In the genomic region with DNA sequence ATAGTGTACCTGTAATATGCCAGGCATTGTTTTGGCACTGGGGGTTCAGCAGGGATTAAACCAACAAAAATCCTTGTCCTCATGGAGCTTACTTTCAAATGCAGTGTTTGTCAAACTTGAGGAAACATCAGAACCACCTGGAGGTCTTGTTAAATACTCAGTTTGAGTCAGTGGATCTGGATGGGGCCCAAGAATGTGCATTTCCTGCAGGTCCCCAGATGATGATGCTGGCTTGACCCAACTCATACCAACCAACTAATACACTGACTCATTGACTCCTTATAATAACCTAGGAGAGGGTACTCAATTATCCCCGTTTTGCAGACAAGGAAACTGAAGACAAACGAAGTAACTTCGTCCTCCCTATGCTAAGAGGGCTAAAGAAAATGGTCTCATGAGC, we compare ENCODE assay signal across 26 cellular contexts. TPM values are rescaled to one million over a fixed set of nuclear protein-coding genes. Genes with fewer than 3 reads are reported as not detected.
DNase-seq lines count a peak whose midpoint lies in the region; ATAC-seq, FAIRE-seq and TF ChIP-seq lines count a peak whose summit lies in the region.
"Had no signal": no experiment of that assay in that cellular context is flagged by ENCODE, and none has a peak within 500 bp of the region (broad histone marks: within the 10 kb centered on the region; RNA-seq: fewer than 3 reads in every experiment).

No MANE protein-coding gene starts in this region.

- no peaks in the 10 kb centered on the region for H3K9me2 ChIP-seq in HCT116 (ENCODE audit: insufficient read depth)

- peaks cover 44 to 78% of the 10 kb centered on the region in 2 experiments for H3K4me1 ChIP-seq in HCT116 (ENCODE audit: control insufficient read depth in 1 of 2, insufficient read depth in 2 of 2, low read length in 2 of 2)
- H3K4me1 ChIP-seq: tibial artery had no signal

- peaks cover 24% of the 10 kb centered on the region for H3K36me3 Mint-ChIP-seq in type B pancreatic cell
- H3K36me3 Mint-ChIP-seq in activated CD4-positive, alpha-beta memory T cell treated with anti-CD3 and anti-CD28 coated beads for 36 hours = no peaks in the 10 kb centered on the region
- H3K36me3 Mint-ChIP-seq in activated CD4-positive, alpha-beta T cell treated with anti-CD3 and anti-CD28 coated beads, Interleukin-2, amount 10 ng/mL, durations not matched to agents 24 days and 14 days (ENCODE audit: low read depth) = no peaks in the 10 kb centered on the region
- H3K36me3 Mint-ChIP-seq: activated naive CD8-positive, alpha-beta T cell treated with anti-CD3 and anti-CD28 coated beads for 36 hours; naive thymus-derived CD4-positive, alpha-beta T cell had no signal

- TF ChIP-seq CTCF in HCT116 (IDR thresholded peaks at IDR 0.05 in 2 of 3, conservative IDR thresholded peaks at IDR 0.05 in 1 of 3; ENCODE audit: borderline replicate concordance in 1 of 3, insufficient read depth in 1 of 3, low read depth in 2 of 3, low read length in 2 of 3) (no peak), fibroblast of the aortic adventitia (IDR thresholded peaks at IDR 0.05; ENCODE audit: insufficient read depth, low read length) (no peak), type B pancreatic cell (conservative IDR thresholded peaks at IDR 0.05) (no peak)

- H3K27me3 ChIP-seq in HCT116 (ENCODE audit: insufficient read depth, low read length) = no peaks in the 10 kb centered on the region
- H3K27me3 ChIP-seq: SJSA1 had no signal

- BruUV-seq in HCT116 (replicated peaks; lab: Mats Ljungman, UMichigan) = no TSS peak

- peak overlapping the region; percentile 41 for H3K9ac ChIP-seq in HCT116 (ENCODE audit: low read length)

- no peaks in the 10 kb centered on the region for H3K9me3 ChIP-seq in HCT116 (ENCODE audit: control insufficient read depth in 1 of 2, insufficient read depth in 1 of 2, low read depth in 1 of 2, low read length in 2 of 2)
- H3K9me3 ChIP-seq: tibial artery had no signal

- DNase-seq in HCT116 (ENCODE audit: low read depth, low spot score) (peak; percentile 63), RCC 7860 (ENCODE audit: low spot score) (peak; percentile 89), fibroblast of the aortic adventitia (ENCODE audit: low read depth) (peak; percentile 24), type B pancreatic cell (ENCODE audit: extremely low spot score, unreplicated experiment) (no peak), inferior parietal cortex (ENCODE audit: extremely low spot score) (no peak)
- no peak for DNase-seq in activated CD4-positive, alpha-beta memory T cell treated with anti-CD3 and anti-CD28 coated beads for 36 hours
- DNase-seq in activated CD4-positive, alpha-beta T cell treated with anti-CD3 and anti-CD28 coated beads, Interleukin-2, amount 10 ng/mL, durations not matched to agents 24 days and 14 days = no peak
- DNase-seq in stimulated activated naive CD8-positive, alpha-beta T cell treated with anti-CD3 and anti-CD28 coated beads, Interleukin-15, Interleukin-2, amounts not matched to agents 100 U/mL and 50 U/mL, for 24 hours = no peak
- DNase-seq: activated CD4-positive, alpha-beta T cell treated with anti-CD3 and anti-CD28 coated beads, Interleukin-2, amount 50 U/mL, for 1 hour; activated CD8-positive, alpha-beta memory T cell treated with anti-CD3 and anti-CD28 coated beads, Interleukin-2, amount 50 U/mL, for 4 hours; activated naive CD8-positive, alpha-beta T cell treated with anti-CD3 and anti-CD28 coated beads for 36 hours; DMS79; kidney glomerular epithelial cell; mesenchymal stem cell; naive thymus-derived CD4-positive, alpha-beta T cell; NCI-H1436; retina; stimulated activated CD4-positive, alpha-beta T cell treated with anti-CD3 and anti-CD28 coated beads, Interleukin-4, amount 100 ng/mL, for 24 hours; stimulated activated naive CD4-positive, alpha-beta T cell treated with Interleukin-2 at 50 U/mL for 16 hours; T-helper 2 cell; tibial artery had no signal

- H3K27ac ChIP-seq in HCT116 (ENCODE audit: low read depth, low read length) = peak overlapping the region; percentile 58
- H3K27ac ChIP-seq: HL-60, SJSA1, tibial artery, VCaP had no signal

- H3K79me2 ChIP-seq in HCT116 (ENCODE audit: insufficient read depth, low read length) = peaks cover 82% of the 10 kb centered on the region

- no peaks in the 10 kb centered on the region; the same call in 1 of the 2 replicates for H4K20me1 ChIP-seq in HCT116 (ENCODE audit: insufficient read depth)

- FAIRE-seq in RCC 7860 (lab: Jason Lieb, UNC) = peak; percentile 86
- FAIRE-seq: GM12891 had no signal

- TF ChIP-seq RAD21 in HCT116 (IDR thresholded peaks at IDR 0.05; ENCODE audit: low read depth) = no peak

- H3K4me3 Mint-ChIP-seq in type B pancreatic cell = no peak overlapping the region
- no peak overlapping the region for H3K4me3 Mint-ChIP-seq in activated CD4-positive, alpha-beta memory T cell treated with anti-CD3 and anti-CD28 coated beads for 36 hours
- H3K4me3 Mint-ChIP-seq in activated CD4-positive, alpha-beta T cell treated with anti-CD3 and anti-CD28 coated beads, Interleukin-2, amount 10 ng/mL, durations not matched to agents 24 days and 14 days = no peak overlapping the region
- H3K4me3 Mint-ChIP-seq: activated naive CD8-positive, alpha-beta T cell treated with anti-CD3 and anti-CD28 coated beads for 36 hours; naive thymus-derived CD4-positive, alpha-beta T cell had no signal

- H3K4me2 ChIP-seq in HCT116 (ENCODE audit: low read length) = peak overlapping the region; percentile 68

- H3K36me3 ChIP-seq in HCT116 (ENCODE audit: control insufficient read depth in 1 of 2, insufficient read depth in 2 of 2, low read length in 2 of 2) = no peaks in the 10 kb centered on the region
- H3K36me3 ChIP-seq: tibial artery had no signal

- H3K4me1 Mint-ChIP-seq in type B pancreatic cell (ENCODE audit: unreplicated experiment) = peaks cover 56% of the 10 kb centered on the region
- H3K4me1 Mint-ChIP-seq in activated CD4-positive, alpha-beta memory T cell treated with anti-CD3 and anti-CD28 coated beads for 36 hours (ENCODE audit: low read depth) = no peaks in the 10 kb centered on the region
- no peaks in the 10 kb centered on the region for H3K4me1 Mint-ChIP-seq in activated CD4-positive, alpha-beta T cell treated with anti-CD3 and anti-CD28 coated beads, Interleukin-2, amount 10 ng/mL, durations not matched to agents 24 days and 14 days
- H3K4me1 Mint-ChIP-seq: activated naive CD8-positive, alpha-beta T cell treated with anti-CD3 and anti-CD28 coated beads for 36 hours had no signal

- peak; percentile 23; the same call in 1 of the 2 replicates for ATAC-seq in HCT116
- ATAC-seq in stimulated activated naive CD8-positive, alpha-beta T cell treated with anti-CD3 and anti-CD28 coated beads, Interleukin-15, Interleukin-2, amounts not matched to agents 100 U/mL and 50 U/mL, for 24 hours = no peak
- ATAC-seq: esophagus mucosa; naive thymus-derived CD4-positive, alpha-beta T cell had no signal

- CTCF ChIA-PET in HCT116 (lab: Charles Lee) = interaction anchor here (1.3 kb wide), 1 partner anchor 10 kb away, joined by 6 read pairs; no protein-coding TSS in a partner anchor
- CTCF ChIA-PET in activated CD4-positive, alpha-beta memory T cell treated with anti-CD3 and anti-CD28 coated beads for 36 hours (lab: Charles Lee) = no interaction called here

- POLR2A ChIA-PET in HCT116 (lab: Charles Lee) = interaction anchor here (1.4 to 2.9 kb wide), 3 partner anchors 11 to 21 kb away, joined by 4 to 16 read pairs (median 5); partner anchors contain the start of gene WWC1
- POLR2A ChIA-PET in activated CD4-positive, alpha-beta memory T cell treated with anti-CD3 and anti-CD28 coated beads for 36 hours (lab: Charles Lee) = no interaction called here

- intact Hi-C loops in HCT116 (cut with micrococcal nuclease) = loop anchor here (1.0 to 10.0 kb wide), 2 partner anchors 12 to 272 kb away; partner anchors contain the start of gene PANK3
- intact Hi-C loops in activated CD4-positive, alpha-beta memory T cell treated with anti-CD3 and anti-CD28 coated beads for 36 hours (cut with micrococcal nuclease) = no loop called here
- intact Hi-C loops in activated CD4-positive, alpha-beta T cell treated with anti-CD3 and anti-CD28 coated beads, Interleukin-2, amount 10 ng/mL, durations not matched to agents 24 days and 14 days (cut with micrococcal nuclease) = no loop called here

- RAD21 ChIA-PET in HCT116 (lab: Charles Lee; ENCODE audit: low non-redundant PET in 1 of 2, low total read pairs in 2 of 2, uncharacterized antibody in 2 of 2, unreplicated experiment in 2 of 2) = no interaction called here

- H3K9me3 Mint-ChIP-seq in type B pancreatic cell = peaks cover 8% of the 10 kb centered on the region
- H3K9me3 Mint-ChIP-seq in activated CD4-positive, alpha-beta memory T cell treated with anti-CD3 and anti-CD28 coated beads for 36 hours = no peaks in the 10 kb centered on the region
- H3K9me3 Mint-ChIP-seq in activated CD4-positive, alpha-beta T cell treated with anti-CD3 and anti-CD28 coated beads, Interleukin-2, amount 10 ng/mL, durations not matched to agents 24 days and 14 days = no peaks in the 10 kb centered on the region
- H3K9me3 Mint-ChIP-seq: activated naive CD8-positive, alpha-beta T cell treated with anti-CD3 and anti-CD28 coated beads for 36 hours had no signal

- TF ChIP-seq POLR2A in HCT116 (IDR thresholded peaks at IDR 0.05; ENCODE audit: borderline replicate concordance, extremely low read depth, insufficient read depth, insufficient read length) = no peak

- H2AFZ ChIP-seq in HCT116 (ENCODE audit: low read depth, low read length, poor library complexity, severe bottlenecking) = no peak overlapping the region

- H3K27me3 Mint-ChIP-seq in type B pancreatic cell = no peaks in the 10 kb centered on the region
- no peaks in the 10 kb centered on the region for H3K27me3 Mint-ChIP-seq in activated CD4-positive, alpha-beta memory T cell treated with anti-CD3 and anti-CD28 coated beads for 36 hours
- no peaks in the 10 kb centered on the region for H3K27me3 Mint-ChIP-seq in activated CD4-positive, alpha-beta T cell treated with anti-CD3 and anti-CD28 coated beads, Interleukin-2, amount 10 ng/mL, durations not matched to agents 24 days and 14 days

- peak overlapping the region in 1 of 2 experiments; percentile 40; a peak in 2 of 4 replicates for H3K4me3 ChIP-seq in HCT116 (replicated peaks in 1 of 2; ENCODE audit: low read depth in 1 of 2, low read length in 2 of 2)
- no peak overlapping the region for H3K4me3 ChIP-seq in fibroblast of the aortic adventitia (ENCODE audit: low read depth, low read length)
- H3K4me3 ChIP-seq: SJSA1, tibial artery had no signal

- H3K27ac Mint-ChIP-seq in type B pancreatic cell = peak overlapping the region; percentile 82
- no peak overlapping the region for H3K27ac Mint-ChIP-seq in activated CD4-positive, alpha-beta memory T cell treated with anti-CD3 and anti-CD28 coated beads for 36 hours
- no peak overlapping the region for H3K27ac Mint-ChIP-seq in activated CD4-positive, alpha-beta T cell treated with anti-CD3 and anti-CD28 coated beads, Interleukin-2, amount 10 ng/mL, durations not matched to agents 24 days and 14 days
- H3K27ac Mint-ChIP-seq: activated naive CD8-positive, alpha-beta T cell treated with anti-CD3 and anti-CD28 coated beads for 36 hours; naive thymus-derived CD4-positive, alpha-beta T cell had no signal

RNA-seq across cellular contexts. Expression of gene WWC1, which starts 11.3 kb away (rescaled TPM):
- total RNA-seq in HCT116 (2021; ENCODE audit: unreplicated experiment) (52.6 TPM), fibroblast of the aortic adventitia (ENCODE audit: low replicate concordance) (0.45 and 2.7 TPM in 2 replicates), type B pancreatic cell (ENCODE audit: low replicate concordance) (80.1 and 183 TPM in 2 replicates)
- 38.6 and 39.3 TPM in 2 replicates for polyA plus RNA-seq in HCT116 (2012)
- total RNA-seq in activated CD4-positive, alpha-beta memory T cell treated with anti-CD3 and anti-CD28 coated beads for 36 hours = 1 to 10 TPM in 1 of 2 experiments, under 1 TPM in 1; 0.82 to 1.3 TPM
- 1.1 and 2.4 TPM in 2 replicates for total RNA-seq in activated CD4-positive, alpha-beta T cell treated with anti-CD3 and anti-CD28 coated beads, Interleukin-2, amount 10 ng/mL, durations not matched to agents 24 days and 14 days

Comparison
In these comparisons a context has a peak if more than half of its experiments do, and no peak if none do; other contexts are left out.
1. DNase-seq: peak in HCT116 (single experiment), RCC 7860 (single experiment) and fibroblast of the aortic adventitia (single experiment); none in type B pancreatic cell (single experiment), inferior parietal cortex (single experiment), activated CD4-positive, alpha-beta memory T cell treated with anti-CD3 and anti-CD28 coated beads for 36 hours (single experiment), activated CD4-positive, alpha-beta T cell treated with anti-CD3 and anti-CD28 coated beads, Interleukin-2, amount 10 ng/mL, durations not matched to agents 24 days and 14 days (single experiment) and stimulated activated naive CD8-positive, alpha-beta T cell treated with anti-CD3 and anti-CD28 coated beads, Interleukin-15, Interleukin-2, amounts not matched to agents 100 U/mL and 50 U/mL, for 24 hours (single experiment).
2. RNA of gene WWC1, which starts 11.3 kb away (total RNA-seq): 80.1 to 183 TPM in type B pancreatic cell and 52.6 TPM in HCT116 (single experiment); 1.1 to 2.4 TPM in activated CD4-positive, alpha-beta T cell treated with anti-CD3 and anti-CD28 coated beads, Interleukin-2, amount 10 ng/mL, durations not matched to agents 24 days and 14 days, 0.82 to 1.3 TPM in activated CD4-positive, alpha-beta memory T cell treated with anti-CD3 and anti-CD28 coated beads for 36 hours and 0.45 to 2.7 TPM in fibroblast of the aortic adventitia; every median in the first group is over 10 times any median in the second.